In the genomic region with DNA sequence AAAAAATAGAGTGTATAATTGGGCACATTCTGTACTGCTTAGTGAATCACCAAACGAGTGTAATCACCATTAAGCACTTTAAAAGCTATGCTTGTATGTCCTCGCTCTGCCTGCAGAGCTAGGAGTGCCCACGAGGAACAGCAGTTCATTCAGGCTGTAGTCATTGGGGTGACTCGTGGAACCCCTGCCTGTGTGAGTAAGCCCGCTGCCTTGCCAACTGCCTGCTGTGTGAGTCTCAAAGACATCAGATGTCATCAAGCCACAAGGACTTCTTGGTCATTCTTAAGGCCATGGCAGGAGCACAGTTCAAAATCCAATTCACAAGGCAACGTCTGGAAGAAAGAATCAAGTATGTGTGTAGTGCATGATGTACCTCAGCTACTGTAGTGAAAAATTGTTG, we compare ENCODE assay signal across 8 cellular contexts.
DNase-seq lines count a peak whose midpoint lies in the region; ATAC-seq and TF ChIP-seq lines count a peak whose summit lies in the region.

No MANE protein-coding gene starts in this region.

- peak; percentile 89 for ATAC-seq in esophagus mucosa
- no peak for ATAC-seq in gastroesophageal sphincter
- ATAC-seq in sciatic nerve = no peak

- no peaks in the 10 kb centered on the region for H3K27me3 ChIP-seq in gastroesophageal sphincter

- TF ChIP-seq EP300 in gastroesophageal sphincter (IDR thresholded peaks at IDR 0.05) = no peak

- TF ChIP-seq POLR2A in gastroesophageal sphincter (IDR thresholded peaks at IDR 0.05) = no peak

- TF ChIP-seq CTCF in gastroesophageal sphincter (IDR thresholded peaks at IDR 0.05) = no peak

- H3K9me3 ChIP-seq in gastroesophageal sphincter = no peaks in the 10 kb centered on the region

- DNase-seq in GDM1 (lab: John Stamatoyannopoulos, UW) = peak; percentile 9
- peak; percentile 56 for DNase-seq in MV-4-11 (lab: John Stamatoyannopoulos, UW)
- peak; percentile 92 for DNase-seq in skeletal muscle cell (ENCODE audit: low read depth)
- DNase-seq in NOMO-1 treated with DMSO at 0.1 percent for 48 hours (lab: John Stamatoyannopoulos, UW; ENCODE audit: unreplicated experiment) = no peak
- no peak for DNase-seq in sciatic nerve (ENCODE audit: low spot score)
- no peak for DNase-seq in NCI-H524 (lab: John Stamatoyannopoulos, UW)

- intact Hi-C loops in sciatic nerve (cut with DNase I) = no loop called here

- 59 to 67% methylated on average over 3 to 6 of the region's 6 CpGs for WGBS in gastroesophageal sphincter (ENCODE audit: low coverage in 1 of 2), 2 donors

- H3K36me3 ChIP-seq in gastroesophageal sphincter = no peaks in the 10 kb centered on the region

- peak overlapping the region in 1 of 4 donors; percentile 67 for H3K27ac ChIP-seq in gastroesophageal sphincter

- H3K4me1 ChIP-seq in gastroesophageal sphincter = peaks cover 24 to 100% (median 35%) of the 10 kb centered on the region in 3 donors

- no peak overlapping the region for H3K4me3 ChIP-seq in skeletal muscle cell (ENCODE audit: low read depth, low read length)
- H3K4me3 ChIP-seq in gastroesophageal sphincter = no peak overlapping the region

Comparison
In these comparisons a context has a peak if more than half of its experiments do, and no peak if none do; other contexts are left out.
1. DNase-seq: peak in GDM1 (single experiment), MV-4-11 (single experiment) and skeletal muscle cell (single experiment); none in NOMO-1 treated with DMSO at 0.1 percent for 48 hours (single experiment), sciatic nerve (single experiment) and NCI-H524 (0 of 2).